Comparison of ENCODE assay signal across 16 cellular contexts in the genomic region with DNA sequence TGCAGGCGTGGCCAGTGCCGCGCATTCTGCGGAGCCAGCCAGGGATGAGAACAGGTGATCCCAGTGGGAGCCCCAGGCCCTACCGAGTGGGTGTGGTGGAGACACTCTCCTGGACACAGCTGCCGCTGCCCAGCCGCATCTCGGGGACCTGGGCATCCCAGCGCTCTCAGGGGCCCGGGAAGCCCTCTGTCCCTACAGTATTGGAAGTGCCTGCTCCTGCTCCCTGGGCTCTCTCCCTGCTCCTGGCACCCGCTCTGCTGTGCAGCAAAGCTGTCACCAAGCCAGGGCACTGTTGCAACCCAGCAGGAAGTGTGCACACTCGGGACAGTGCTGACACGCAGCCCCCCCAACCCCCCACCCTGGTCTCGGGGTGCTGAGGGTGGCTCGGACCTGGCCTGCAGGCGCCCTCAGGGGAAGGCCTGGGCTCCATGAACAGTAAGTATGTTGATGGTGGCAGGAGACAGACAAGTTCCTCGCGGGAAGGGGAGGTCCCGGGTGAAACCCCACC.
DNase-seq lines count a peak whose midpoint lies in the region; ATAC-seq and TF ChIP-seq lines count a peak whose summit lies in the region.
"Had no signal": no experiment of that assay in that cellular context is flagged by ENCODE, and none has a peak within 500 bp of the region (broad histone marks: within the 10 kb centered on the region; RNA-seq: fewer than 3 reads in every experiment).

No MANE protein-coding gene starts in this region.

- intact Hi-C loops in right lobe of liver (cut with DNase I), result no loop called here
- intact Hi-C loops in spleen (cut with DNase I; ENCODE audit: low total_unique reads), result no loop called here

- H3K27ac ChIP-seq in right lobe of liver (no peak overlapping the region), spleen (no peak overlapping the region)
- H3K27ac ChIP-seq: RWPE1 had no signal

- H3K9me3 ChIP-seq in right lobe of liver (no peaks in the 10 kb centered on the region), spleen (peaks cover 0 to 49% (median 28%) of the 10 kb centered on the region in 8 donors)

- TF ChIP-seq POLR2A in right lobe of liver (IDR thresholded peaks at IDR 0.05), result no peak
- no peak for TF ChIP-seq POLR2A in spleen (IDR thresholded peaks at IDR 0.05)

- no peak overlapping the region for H3K4me3 Mint-ChIP-seq in stimulated activated naive CD8-positive, alpha-beta T cell treated with anti-CD3 and anti-CD28 coated beads, Interleukin-15, amount 100 ng/mL, for 72 hours
- H3K4me3 Mint-ChIP-seq: CD4-positive, alpha-beta T cell had no signal

- H3K4me1 ChIP-seq in right lobe of liver (no peaks in the 10 kb centered on the region), spleen (no peaks in the 10 kb centered on the region)

- 100% methylated on average over 1 of the region's 19 CpGs for WGBS in right lobe of liver (ENCODE audit: insufficient coverage, low coverage, low lambda C conversion rate, missing lambda C conversion rate)
- WGBS in spleen, 5 donors, result 91 to 96% (median 93%) methylated on average over 15 to 19 of the region's 19 CpGs

- no peak for DNase-seq in stimulated activated naive CD8-positive, alpha-beta T cell treated with anti-CD3 and anti-CD28 coated beads, Interleukin-15, Interleukin-2, amounts not matched to agents 100 U/mL and 50 U/mL, for 24 hours
- no peak for DNase-seq in stimulated activated naive CD8-positive, alpha-beta T cell treated with anti-CD3 and anti-CD28 coated beads, Interleukin-15, amount 100 ng/mL, for 72 hours
- peak in 2 of 3 donors; percentile 12 to 40 for DNase-seq in right lobe of liver
- DNase-seq in spleen, result peak; percentile 59
- no peak for DNase-seq in germinal center (ENCODE audit: low spot score)
- no peak for DNase-seq in NCI-H526 treated with DMSO at 0.1 percent for 48 hours (lab: John Stamatoyannopoulos, UW)
- DNase-seq: ACHN; Calu3; DMS79 treated with DMSO at 0.1 percent for 48 hours; NCI-H1436 treated with DMSO at 0.1 percent for 48 hours; NCI-H2227 treated with DMSO at 0.1 percent for 48 hours; NCI-H526; NK-92 treated with Interleukin-12 subunit alpha and Interleukin-12 subunit beta, amount 100 ng/mL, for 24 hours had no signal

- H3K27ac Mint-ChIP-seq in stimulated activated naive CD8-positive, alpha-beta T cell treated with anti-CD3 and anti-CD28 coated beads, Interleukin-15, amount 100 ng/mL, for 72 hours, result no peak overlapping the region
- H3K27ac Mint-ChIP-seq: CD4-positive, alpha-beta T cell had no signal

- H3K4me3 ChIP-seq in right lobe of liver (no peak overlapping the region), spleen (no peak overlapping the region)

- TF ChIP-seq CTCF in right lobe of liver (IDR thresholded peaks at IDR 0.05) (no peak), spleen (IDR thresholded peaks at IDR 0.05 in 8 of 11, conservative IDR thresholded peaks at IDR 0.05 in 3 of 11) (no peak)

- H3K4me1 Mint-ChIP-seq in stimulated activated naive CD8-positive, alpha-beta T cell treated with anti-CD3 and anti-CD28 coated beads, Interleukin-15, amount 100 ng/mL, for 72 hours, result no peaks in the 10 kb centered on the region

- ATAC-seq in stimulated activated naive CD8-positive, alpha-beta T cell treated with anti-CD3 and anti-CD28 coated beads, Interleukin-15, Interleukin-2, amounts not matched to agents 100 U/mL and 50 U/mL, for 24 hours, result peak; percentile 23
- no peak for ATAC-seq in stimulated activated naive CD8-positive, alpha-beta T cell treated with anti-CD3 and anti-CD28 coated beads, Interleukin-15, amount 100 ng/mL, for 72 hours
- ATAC-seq in right lobe of liver (peak in 1 of 4 donors; percentile 28), HG03460 (IDR thresholded peaks at IDR 0.05; ENCODE audit: unreplicated experiment) (no peak)

- H3K36me3 ChIP-seq in right lobe of liver (no peaks in the 10 kb centered on the region), spleen (no peaks in the 10 kb centered on the region)

- H3K27me3 ChIP-seq in right lobe of liver (no peaks in the 10 kb centered on the region), spleen (replicated peaks in 1 of 7) (no peaks in the 10 kb centered on the region)

- H3K27me3 Mint-ChIP-seq in stimulated activated naive CD8-positive, alpha-beta T cell treated with anti-CD3 and anti-CD28 coated beads, Interleukin-15, amount 100 ng/mL, for 72 hours, result no peaks in the 10 kb centered on the region
- H3K27me3 Mint-ChIP-seq: CD4-positive, alpha-beta T cell had no signal

- H3K9me3 Mint-ChIP-seq in stimulated activated naive CD8-positive, alpha-beta T cell treated with anti-CD3 and anti-CD28 coated beads, Interleukin-15, amount 100 ng/mL, for 72 hours, result peaks cover under 1 to 8% of the 10 kb centered on the region in 2 donors
- H3K9me3 Mint-ChIP-seq: CD4-positive, alpha-beta T cell had no signal

Comparison
In these comparisons a context has a peak if more than half of its experiments do, and no peak if none do; other contexts are left out.
1. DNase-seq: peak in right lobe of liver (2 of 3) and spleen (single experiment); none in stimulated activated naive CD8-positive, alpha-beta T cell treated with anti-CD3 and anti-CD28 coated beads, Interleukin-15, Interleukin-2, amounts not matched to agents 100 U/mL and 50 U/mL, for 24 hours (single experiment), stimulated activated naive CD8-positive, alpha-beta T cell treated with anti-CD3 and anti-CD28 coated beads, Interleukin-15, amount 100 ng/mL, for 72 hours (0 of 2), germinal center (single experiment) and NCI-H526 treated with DMSO at 0.1 percent for 48 hours (single experiment).